Comparison of ENCODE assay signal across 13 cellular contexts in genomic region chr15:52392008-52392687, GRCh38.
A peak's percentile ranks its signal among the peaks of the same experiment; 100 is the strongest.
DNase-seq lines count a peak whose midpoint lies in the region; ATAC-seq, FAIRE-seq and TF ChIP-seq lines count a peak whose summit lies in the region.
"Had no signal": no experiment of that assay in that cellular context is flagged by ENCODE, and none has a peak within 500 bp of the region (broad histone marks: within the 10 kb centered on the region; RNA-seq: fewer than 3 reads in every experiment).

No MANE protein-coding gene starts in this region.

- POLR2A ChIA-PET in A549 (lab: Yijun Ruan, JAX), result no interaction called here

- H3K4me1 Mint-ChIP-seq in activated T-helper 17 cell treated with anti-CD3 and anti-CD28 coated beads, Interleukin-2, amount 50 U/mL, for 72 hours, result peaks cover 15% of the 10 kb centered on the region
- H3K4me1 Mint-ChIP-seq in T-helper 2 cell treated with Interferon-gamma antibody and Interleukin-4, amounts not matched to agents 5 μg/mL and 100 μg/mL, for 36 hours (ENCODE audit: low read depth), result peaks cover 7% of the 10 kb centered on the region
- peaks cover 4% of the 10 kb centered on the region for H3K4me1 Mint-ChIP-seq in activated CD8-positive, alpha-beta memory T cell treated with anti-CD3 and anti-CD28 coated beads, Interleukin-2, amount 10 ng/mL, durations not matched to agents 7 days and 5 days
- H3K4me1 Mint-ChIP-seq: B cell had no signal

- no peak overlapping the region for H3K4me3 Mint-ChIP-seq in activated T-helper 17 cell treated with anti-CD3 and anti-CD28 coated beads, Interleukin-2, amount 50 U/mL, for 72 hours
- no peak overlapping the region for H3K4me3 Mint-ChIP-seq in T-helper 2 cell treated with Interferon-gamma antibody and Interleukin-4, amounts not matched to agents 5 μg/mL and 100 μg/mL, for 36 hours
- no peak overlapping the region for H3K4me3 Mint-ChIP-seq in activated CD8-positive, alpha-beta memory T cell treated with anti-CD3 and anti-CD28 coated beads, Interleukin-2, amount 10 ng/mL, durations not matched to agents 7 days and 5 days
- H3K4me3 Mint-ChIP-seq: B cell had no signal

- no peaks in the 10 kb centered on the region for H3K27me3 Mint-ChIP-seq in activated T-helper 17 cell treated with anti-CD3 and anti-CD28 coated beads, Interleukin-2, amount 50 U/mL, for 72 hours
- H3K27me3 Mint-ChIP-seq in T-helper 2 cell treated with Interferon-gamma antibody and Interleukin-4, amounts not matched to agents 5 μg/mL and 100 μg/mL, for 36 hours (ENCODE audit: low read depth), result no peaks in the 10 kb centered on the region
- H3K27me3 Mint-ChIP-seq in activated CD8-positive, alpha-beta memory T cell treated with anti-CD3 and anti-CD28 coated beads, Interleukin-2, amount 10 ng/mL, durations not matched to agents 7 days and 5 days, result no peaks in the 10 kb centered on the region
- H3K27me3 Mint-ChIP-seq: B cell had no signal

- FAIRE-seq in A549 (lab: Jason Lieb, UNC) (peak; percentile 86), H54 (lab: Jason Lieb, UNC) (peak; percentile 23)
- FAIRE-seq: TTC549 had no signal

- no peak overlapping the region for H3K27ac ChIP-seq in A549

- CTCF ChIA-PET in A549 (lab: Yijun Ruan, JAX), result interaction anchor here (1.3 kb wide), 1 partner anchor 13 kb away, joined by 3 read pairs; no protein-coding TSS in a partner anchor
- CTCF ChIA-PET in activated CD8-positive, alpha-beta memory T cell treated with anti-CD3 and anti-CD28 coated beads, Interleukin-2, amount 10 ng/mL, durations not matched to agents 7 days and 5 days (lab: Charles Lee), result interaction anchor here (1.1 to 2.0 kb wide), 2 partner anchors 10 to 13 kb away, joined by 3 to 5 read pairs; no protein-coding TSS in a partner anchor

- TF ChIP-seq RAD21 in A549 (conservative IDR thresholded peaks at IDR 0.05 in 1 of 2, IDR thresholded peaks at IDR 0.05 in 1 of 2), result no peak

- no peaks in the 10 kb centered on the region for H3K4me1 ChIP-seq in A549

- H3K27ac Mint-ChIP-seq in activated T-helper 17 cell treated with anti-CD3 and anti-CD28 coated beads, Interleukin-2, amount 50 U/mL, for 72 hours, result no peak overlapping the region
- no peak overlapping the region for H3K27ac Mint-ChIP-seq in T-helper 2 cell treated with Interferon-gamma antibody and Interleukin-4, amounts not matched to agents 5 μg/mL and 100 μg/mL, for 36 hours
- H3K27ac Mint-ChIP-seq in activated CD8-positive, alpha-beta memory T cell treated with anti-CD3 and anti-CD28 coated beads, Interleukin-2, amount 10 ng/mL, durations not matched to agents 7 days and 5 days, result no peak overlapping the region
- H3K27ac Mint-ChIP-seq: B cell had no signal

- ATAC-seq in A549 (peak; percentile 49 to 56; a peak in 4 of 6 replicates), HG02588 (IDR thresholded peaks at IDR 0.05; ENCODE audit: unreplicated experiment) (no peak)
- peak; percentile 42 for ATAC-seq in activated T-helper 17 cell treated with anti-CD3 and anti-CD28 coated beads, Interleukin-2, amount 50 U/mL, for 72 hours (replicated peaks)
- ATAC-seq in activated CD8-positive, alpha-beta memory T cell treated with anti-CD3 and anti-CD28 coated beads, Interleukin-2, amount 10 ng/mL, durations not matched to agents 7 days and 5 days, result no peak

- H3K9me3 ChIP-seq in A549, result no peaks in the 10 kb centered on the region

- peaks cover 78% of the 10 kb centered on the region for H3K36me3 Mint-ChIP-seq in activated T-helper 17 cell treated with anti-CD3 and anti-CD28 coated beads, Interleukin-2, amount 50 U/mL, for 72 hours (ENCODE audit: low read depth)
- H3K36me3 Mint-ChIP-seq in T-helper 2 cell treated with Interferon-gamma antibody and Interleukin-4, amounts not matched to agents 5 μg/mL and 100 μg/mL, for 36 hours (ENCODE audit: low read depth), result peaks cover 21% of the 10 kb centered on the region
- H3K36me3 Mint-ChIP-seq in activated CD8-positive, alpha-beta memory T cell treated with anti-CD3 and anti-CD28 coated beads, Interleukin-2, amount 10 ng/mL, durations not matched to agents 7 days and 5 days, result peaks cover 23% of the 10 kb centered on the region

- H3K4me3 ChIP-seq in A549, result no peak overlapping the region

- DNase-seq in A549 (ENCODE audit: low read depth in 1 of 2, low spot score in 1 of 2) (peak in 1 of 2 experiments; percentile 14), H54 (ENCODE audit: insufficient read length, low spot score) (peak; percentile 12), iPS DF 19.7 (ENCODE audit: low read depth, low spot score) (peak; percentile 69)
- no peak for DNase-seq in T-helper 2 cell treated with Interferon-gamma antibody and Interleukin-4, amounts not matched to agents 5 μg/mL and 100 μg/mL, for 36 hours (ENCODE audit: low spot score)
- no peak for DNase-seq in activated naive CD4-positive, alpha-beta T cell treated with Interleukin-2 at 50 U/mL for 16 hours
- no peak for DNase-seq in activated CD8-positive, alpha-beta memory T cell treated with anti-CD3 and anti-CD28 coated beads, Interleukin-2, amount 10 ng/mL, durations not matched to agents 7 days and 5 days
- DNase-seq: activated T-cell treated with anti-CD3 and anti-CD28 coated beads, Interleukin-2, amount 50 U/mL, for 48 hours; central memory CD4-positive, alpha-beta T cell; NCI-H1436 had no signal

- no peak overlapping the region for H3K4me2 ChIP-seq in A549

- TF ChIP-seq CTCF in A549 (IDR thresholded peaks at IDR 0.05), result no peak

- no peak for TF ChIP-seq EP300 in A549 (IDR thresholded peaks at IDR 0.05)

- no peaks in the 10 kb centered on the region for H3K9me3 Mint-ChIP-seq in activated T-helper 17 cell treated with anti-CD3 and anti-CD28 coated beads, Interleukin-2, amount 50 U/mL, for 72 hours
- no peaks in the 10 kb centered on the region for H3K9me3 Mint-ChIP-seq in T-helper 2 cell treated with Interferon-gamma antibody and Interleukin-4, amounts not matched to agents 5 μg/mL and 100 μg/mL, for 36 hours
- no peaks in the 10 kb centered on the region for H3K9me3 Mint-ChIP-seq in activated CD8-positive, alpha-beta memory T cell treated with anti-CD3 and anti-CD28 coated beads, Interleukin-2, amount 10 ng/mL, durations not matched to agents 7 days and 5 days (ENCODE audit: low read depth)

- 68% methylated on average over 6 of the region's 6 CpGs for WGBS in A549 (ENCODE audit: missing lambda C conversion rate)

- TF ChIP-seq POLR2A in A549 (IDR thresholded peaks at IDR 0.05; ENCODE audit: low read length) (no peak), H54 (IDR thresholded peaks at IDR 0.05; ENCODE audit: low read depth, low read length) (no peak)

TF ChIP-seq in A549, 52 proteins besides CTCF, POLR2A, EP300 and RAD21:
- no peak for TF ChIP-seq MYC (IDR thresholded peaks at IDR 0.05; ENCODE audit: borderline replicate concordance, low read length)
- TF ChIP-seq, protein P1, sequence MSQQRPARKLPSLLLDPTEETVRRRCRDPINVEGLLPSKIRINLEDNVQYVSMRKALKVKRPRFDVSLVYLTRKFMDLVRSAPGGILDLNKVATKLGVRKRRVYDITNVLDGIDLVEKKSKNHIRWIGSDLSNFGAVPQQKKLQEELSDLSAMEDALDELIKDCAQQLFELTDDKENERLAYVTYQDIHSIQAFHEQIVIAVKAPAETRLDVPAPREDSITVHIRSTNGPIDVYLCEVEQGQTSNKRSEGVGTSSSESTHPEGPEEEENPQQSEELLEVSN (IDR thresholded peaks at IDR 0.05; ENCODE audit: borderline replicate concordance, low read depth), result no peak
- no peak for TF ChIP-seq HES2 (IDR thresholded peaks at IDR 0.05)
- no peak for TF ChIP-seq FOXS1 (CRISPR knock-in tag; IDR thresholded peaks at IDR 0.05)
- no peak for TF ChIP-seq REST (IDR thresholded peaks at IDR 0.05)
- no peak for TF ChIP-seq POLR2AphosphoS2 (conservative IDR thresholded peaks at IDR 0.05; ENCODE audit: low read length)
- no peak for TF ChIP-seq GATA3 (IDR thresholded peaks at IDR 0.05; ENCODE audit: borderline replicate concordance)
- no peak for TF ChIP-seq RARB (CRISPR knock-in tag; IDR thresholded peaks at IDR 0.05)
- TF ChIP-seq CHD4 (IDR thresholded peaks at IDR 0.05; ENCODE audit: borderline replicate concordance), result no peak

Comparison
In these comparisons a context has a peak if more than half of its experiments do, and no peak if none do; other contexts are left out.
1. ATAC-seq: peak in A549 (2 of 2) and activated T-helper 17 cell treated with anti-CD3 and anti-CD28 coated beads, Interleukin-2, amount 50 U/mL, for 72 hours (single experiment); none in activated CD8-positive, alpha-beta memory T cell treated with anti-CD3 and anti-CD28 coated beads, Interleukin-2, amount 10 ng/mL, durations not matched to agents 7 days and 5 days (single experiment) and HG02588 (single experiment).
2. DNase-seq: peak in H54 (single experiment) and iPS DF 19.7 (single experiment); none in T-helper 2 cell treated with Interferon-gamma antibody and Interleukin-4, amounts not matched to agents 5 μg/mL and 100 μg/mL, for 36 hours (single experiment), activated naive CD4-positive, alpha-beta T cell treated with Interleukin-2 at 50 U/mL for 16 hours (single experiment) and activated CD8-positive, alpha-beta memory T cell treated with anti-CD3 and anti-CD28 coated beads, Interleukin-2, amount 10 ng/mL, durations not matched to agents 7 days and 5 days (single experiment).